In the genomic region with DNA sequence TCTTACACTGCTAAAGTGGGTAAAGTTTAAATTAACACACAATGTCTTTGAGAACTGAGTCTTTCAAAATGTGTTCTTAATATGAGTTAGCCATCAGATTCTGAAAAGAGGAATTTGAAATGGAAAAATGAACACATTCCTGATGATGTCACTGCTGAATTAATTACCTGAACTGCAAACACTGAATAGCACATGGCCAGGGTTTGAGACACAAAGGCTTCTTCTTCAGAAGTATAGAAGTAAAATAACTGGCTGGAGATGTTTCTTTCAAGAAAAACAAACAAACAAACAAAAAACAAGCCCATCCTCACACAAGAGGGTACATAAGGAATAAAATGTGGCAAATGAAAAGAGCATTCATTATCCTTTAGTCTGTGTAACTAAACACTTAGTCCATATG, we compare ENCODE assay signal across 17 cellular contexts. TPM values are rescaled to one million over a fixed set of nuclear protein-coding genes. Genes with fewer than 3 reads are reported as not detected.
DNase-seq lines count a peak whose midpoint lies in the region; FAIRE-seq and TF ChIP-seq lines count a peak whose summit lies in the region.
"Had no signal": no experiment of that assay in that cellular context is flagged by ENCODE, and none has a peak within 500 bp of the region (broad histone marks: within the 10 kb centered on the region; RNA-seq: fewer than 3 reads in every experiment).

No MANE protein-coding gene starts in this region.

- no peak overlapping the region for H3K4me2 ChIP-seq in hepatocyte
- H3K4me2 ChIP-seq in H9 (ENCODE audit: insufficient read depth, insufficient read length, low read length) = no peak overlapping the region
- H3K4me2 ChIP-seq: GM23338 had no signal

- no peak overlapping the region for H2AFZ ChIP-seq in hepatocyte
- no peak overlapping the region for H2AFZ ChIP-seq in H9 (ENCODE audit: low read length)
- H2AFZ ChIP-seq: GM23338 had no signal

- H3K27me3 Mint-ChIP-seq in H9 (ENCODE audit: low read depth) = peaks cover 25% of the 10 kb centered on the region

- no peak overlapping the region for H3K18ac ChIP-seq in H9 (ENCODE audit: insufficient read length, low read depth, low read length)

- H3K14ac ChIP-seq in H9 (ENCODE audit: insufficient read depth, low read length) = no peak overlapping the region

- peak; percentile 15 for FAIRE-seq in GM18507 (lab: Jason Lieb, UNC)
- FAIRE-seq in frontal cortex (lab: Jason Lieb, UNC) = no peak
- FAIRE-seq: HepG2, small intestine had no signal

- no peak overlapping the region for H2AK5ac ChIP-seq in H9 (ENCODE audit: insufficient read length, low read length)

- H3K56ac ChIP-seq in H9 (ENCODE audit: insufficient read length, low read depth, low read length) = no peak overlapping the region

- no peak overlapping the region for H4K5ac ChIP-seq in H9 (ENCODE audit: insufficient read length, low read depth, low read length)

- peaks cover 3% of the 10 kb centered on the region for H3K23me2 ChIP-seq in H9 (ENCODE audit: insufficient read length, low read depth, low read length, poor library complexity, severe bottlenecking)

- H4K20me1 ChIP-seq in hepatocyte (ENCODE audit: insufficient read depth, poor library complexity, severe bottlenecking) = no peaks in the 10 kb centered on the region
- no peaks in the 10 kb centered on the region for H4K20me1 ChIP-seq in H9 (ENCODE audit: control insufficient read depth, insufficient read depth, insufficient read length)

- TF ChIP-seq POLR2A in erythroblast (IDR thresholded peaks at IDR 0.05; ENCODE audit: low read length) = no peak

- intact Hi-C loops in ascending aorta (cut with DNase I) = loop anchor here (5.0 to 10.0 kb wide), 5 partner anchors 85 to 1932 kb away; a partner anchor contains a TSS

- H3K4me3 Mint-ChIP-seq in H9 = no peak overlapping the region
- H3K4me3 Mint-ChIP-seq: activated naive CD4-positive, alpha-beta T cell treated with anti-CD3 and anti-CD28 coated beads for 36 hours; CD4-positive, alpha-beta T cell; GM23338 had no signal

- DNase-seq in GM18507 (ENCODE audit: extremely low spot score, insufficient read length, low read depth) = no peak
- no peak for DNase-seq in ascending aorta (ENCODE audit: low spot score in 2 of 2)
- DNase-seq in hepatocyte (ENCODE audit: low spot score) = no peak
- no peak for DNase-seq in H9
- no peak for DNase-seq in HuH-7 (ENCODE audit: low spot score)
- DNase-seq in frontal cortex (ENCODE audit: low spot score in 2 of 2) = no peak
- no peak for DNase-seq in erythroblast (lab: John Stamatoyannopoulos, UW)
- DNase-seq: activated CD4-positive, alpha-beta T cell treated with anti-CD3 and anti-CD28 coated beads, Interleukin-2, amount 50 U/mL, for 4 hours; activated naive CD4-positive, alpha-beta T cell treated with anti-CD3 and anti-CD28 coated beads for 36 hours; CD4-positive, alpha-beta T cell; cortex of kidney; NCI-H2107; small intestine; T-helper 2 cell had no signal

- H3K9me3 Mint-ChIP-seq in H9 = no peaks in the 10 kb centered on the region; a peak in 1 of 5 replicates
- H3K9me3 Mint-ChIP-seq: activated naive CD4-positive, alpha-beta T cell treated with anti-CD3 and anti-CD28 coated beads for 36 hours; CD4-positive, alpha-beta T cell; GM23338 had no signal

- H3K36me3 Mint-ChIP-seq in H9 (ENCODE audit: insufficient read depth in 1 of 3, low read depth in 3 of 3) = no peaks in the 10 kb centered on the region

- H3K4me3 ChIP-seq in ascending aorta = no peak overlapping the region
- H3K4me3 ChIP-seq in hepatocyte = no peak overlapping the region
- H3K4me3 ChIP-seq in skeletal muscle tissue (ENCODE audit: low read length in 3 of 3) = no peak overlapping the region
- H3K4me3 ChIP-seq: GM23338 had no signal

- no peak overlapping the region for H3T11ph ChIP-seq in H9 (ENCODE audit: low read length)

- H3K4ac ChIP-seq in H9 (ENCODE audit: low read depth, low read length) = no peak overlapping the region

- H3K27ac ChIP-seq in ascending aorta (peak overlapping the region; percentile 79 to 87), hepatocyte (peak overlapping the region; percentile 66), skeletal muscle tissue (ENCODE audit: low read depth, low read length) (peak overlapping the region; percentile 84), H9 (ENCODE audit: insufficient read length, low read depth, low read length) (no peak overlapping the region)

- H2BK12ac ChIP-seq in H9 (ENCODE audit: insufficient read length, low read depth, low read length) = no peak overlapping the region

- H3K9ac ChIP-seq in skeletal muscle tissue (ENCODE audit: low read depth in 1 of 3, low read length in 3 of 3) = peak overlapping the region in 2 of 3 donors; percentile 7 to 42
- H3K9ac ChIP-seq in H9 (ENCODE audit: extremely low read depth, insufficient read length, low read length) = no peak overlapping the region

- H2BK120ac ChIP-seq in H9 (ENCODE audit: low read depth, low read length, poor library complexity, severe bottlenecking) = no peak overlapping the region

- no peaks in the 10 kb centered on the region for H3K9me3 ChIP-seq in ascending aorta
- H3K9me3 ChIP-seq in hepatocyte (ENCODE audit: low read depth) = no peaks in the 10 kb centered on the region
- no peaks in the 10 kb centered on the region for H3K9me3 ChIP-seq in skeletal muscle tissue (ENCODE audit: control insufficient read depth in 3 of 3, low read length in 3 of 3)
- no peaks in the 10 kb centered on the region for H3K9me3 ChIP-seq in H9 (ENCODE audit: control insufficient read depth, low read depth, low read length)

- H3K9me2 ChIP-seq in hepatocyte (replicated peaks; ENCODE audit: insufficient read depth) = no peaks in the 10 kb centered on the region

- no peaks in the 10 kb centered on the region for H3K79me1 ChIP-seq in H9 (ENCODE audit: insufficient read depth, low read depth, low read length, poor library complexity, severe bottlenecking)

- peaks cover 3 to 6% of the 10 kb centered on the region in 2 experiments; a peak in 3 of 4 replicates for H3K4me1 Mint-ChIP-seq in H9

- no peaks in the 10 kb centered on the region for H3K27me3 ChIP-seq in ascending aorta
- no peaks in the 10 kb centered on the region for H3K27me3 ChIP-seq in hepatocyte
- H3K27me3 ChIP-seq in skeletal muscle tissue (ENCODE audit: control insufficient read depth in 3 of 3, insufficient read depth in 3 of 3, low read length in 3 of 3) = no peaks in the 10 kb centered on the region
- no peaks in the 10 kb centered on the region; the same call in 1 of the 2 replicates for H3K27me3 ChIP-seq in H9 (ENCODE audit: insufficient read depth, low read length)

- H3K4me1 ChIP-seq in ascending aorta (peaks cover 12 to 34% of the 10 kb centered on the region in 2 donors), hepatocyte (ENCODE audit: insufficient read depth) (peaks cover 16% of the 10 kb centered on the region), skeletal muscle tissue (ENCODE audit: control insufficient read depth in 3 of 3, insufficient read depth in 3 of 3, low read length in 3 of 3) (peaks cover 3 to 18% (median 8%) of the 10 kb centered on the region in 3 donors), H9 (ENCODE audit: insufficient read depth, low read length) (no peaks in the 10 kb centered on the region)

- H3K79me2 ChIP-seq in hepatocyte = peaks cover 72% of the 10 kb centered on the region
- H3K79me2 ChIP-seq in H9 (ENCODE audit: insufficient read depth, low read length) = no peaks in the 10 kb centered on the region

- no peak overlapping the region for H4K8ac ChIP-seq in H9 (replicated peaks; ENCODE audit: insufficient read length, low read depth, low read length)

- no peak overlapping the region for H3K27ac Mint-ChIP-seq in H9
- H3K27ac Mint-ChIP-seq: activated naive CD4-positive, alpha-beta T cell treated with anti-CD3 and anti-CD28 coated beads for 36 hours; CD4-positive, alpha-beta T cell; GM23338 had no signal

- no peak overlapping the region for H2BK15ac ChIP-seq in H9 (ENCODE audit: low read depth, low read length)

- no peak overlapping the region for H2BK20ac ChIP-seq in H9 (ENCODE audit: low read depth, low read length, poor library complexity, severe bottlenecking)

- no peak overlapping the region for H2BK5ac ChIP-seq in H9 (ENCODE audit: insufficient read length, low read length)

- H3K23ac ChIP-seq in H9 (ENCODE audit: insufficient read length, low read depth, low read length) = no peak overlapping the region

- TF ChIP-seq CTCF in ascending aorta (IDR thresholded peaks at IDR 0.05) (no peak), hepatocyte (IDR thresholded peaks at IDR 0.05; ENCODE audit: poor library complexity) (no peak), H9 (conservative IDR thresholded peaks at IDR 0.05) (no peak)

- no peak overlapping the region for H4K91ac ChIP-seq in H9 (ENCODE audit: insufficient read length, low read depth, low read length)

- H3K36me3 ChIP-seq in ascending aorta = no peaks in the 10 kb centered on the region
- H3K36me3 ChIP-seq in hepatocyte (replicated peaks; ENCODE audit: insufficient read depth, low read depth) = no peaks in the 10 kb centered on the region
- H3K36me3 ChIP-seq in skeletal muscle tissue (ENCODE audit: control insufficient read depth in 3 of 3, insufficient read depth in 3 of 3, low read length in 3 of 3) = no peaks in the 10 kb centered on the region

RNA-seq across cellular contexts. Expression of a gene that starts 7.1 kb away (rescaled TPM):
- 11.9 TPM for total RNA-seq in ascending aorta
- total RNA-seq in hepatocyte = 19.3 and 30.0 TPM in 2 replicates
- 14.0 and 16.6 TPM in 2 replicates for polyA plus RNA-seq in hepatocyte
- total RNA-seq in skeletal muscle tissue = 2.6 TPM
- total RNA-seq in H9 (2021) = 0.15 and 0.50 TPM in 2 replicates
- 145 TPM for total RNA-seq in frontal cortex
